25 cellular contexts compared by ENCODE assay signal in genomic region chr4:12211636-12212035, GRCh38.
"Had no signal": no experiment of that assay in that cellular context is flagged by ENCODE, and none has a peak within 500 bp of the region (broad histone marks: within the 10 kb centered on the region; RNA-seq: fewer than 3 reads in every experiment).

No MANE protein-coding gene starts in this region.

- H3K79me2 ChIP-seq: parathyroid adenoma had no signal

- FAIRE-seq: urothelium cell line had no signal

- ATAC-seq: psoas muscle; right cardiac atrium; right lobe of liver; stimulated activated effector memory CD8-positive, alpha-beta T cell treated with anti-CD3 and anti-CD28 coated beads, Interleukin-12 subunit alpha, Interleukin-12 subunit beta, amount 100 ng/mL, for 72 hours; stimulated activated naive B cell treated with anti-CD40 and anti-IgM and Interleukin-4, amounts not matched to agents 10 μg/mL and 1 μg/mL and 100 μg/mL, for 72 hours had no signal

- H3K27me3 ChIP-seq: neural progenitor cell, ovary, right lobe of liver, sigmoid colon, stomach, thyroid gland, tibial nerve, upper lobe of left lung, vagina had no signal

- H3K36me3 ChIP-seq: neural progenitor cell, ovary, right lobe of liver, sigmoid colon, stomach, thoracic aorta, thyroid gland, tibial nerve, upper lobe of left lung, vagina had no signal

- H3K4me2 ChIP-seq: neural progenitor cell had no signal

- DNase-seq: occipital lobe; ovary; posterior cingulate gyrus; psoas muscle; right cardiac atrium; right lobe of liver; sigmoid colon; small intestine; stimulated activated CD4-positive, alpha-beta T cell treated with anti-CD3 and anti-CD28 coated beads, Interleukin-15, amount 100 ng/mL, for 24 hours; stimulated activated CD4-positive, alpha-beta T cell treated with anti-CD3 and anti-CD28 coated beads, Interleukin-2, amount 100 ng/mL, for 24 hours; stimulated activated CD4-positive, alpha-beta T cell treated with anti-CD3 and anti-CD28 coated beads, Interleukin-2, amount 100 ng/mL, for 48 hours; stimulated activated CD4-positive, alpha-beta T cell treated with anti-CD3 and anti-CD28 coated beads, Interleukin-4, amount 100 ng/mL, for 24 hours; stimulated activated naive B cell treated with anti-CD40 and anti-IgM and Interleukin-4, amounts not matched to agents 10 μg/mL and 1 μg/mL and 100 μg/mL, for 72 hours; stimulated activated naive CD4-positive, alpha-beta T cell treated with Interleukin-2 at 50 U/mL for 16 hours; stomach; thyroid gland; trophoblast cell; upper lobe of left lung had no signal

- H3K9ac ChIP-seq: neural progenitor cell, parathyroid adenoma had no signal

- H3K27ac ChIP-seq: neural progenitor cell, ovary, parathyroid adenoma, psoas muscle, right lobe of liver, sigmoid colon, stomach, thoracic aorta, thyroid gland, tibial nerve, upper lobe of left lung, vagina had no signal

- H3K4me3 ChIP-seq: neural progenitor cell, ovary, psoas muscle, right lobe of liver, sigmoid colon, stomach, thoracic aorta, thyroid gland, tibial nerve, upper lobe of left lung, vagina had no signal

- H3K4me1 ChIP-seq: neural progenitor cell, parathyroid adenoma, psoas muscle, right lobe of liver, sigmoid colon, stomach, thyroid gland, tibial nerve, upper lobe of left lung, vagina had no signal

- H2AFZ ChIP-seq: neural progenitor cell, parathyroid adenoma had no signal

- H3K9me3 ChIP-seq: ovary, psoas muscle, right lobe of liver, sigmoid colon, stomach, thoracic aorta, thyroid gland, tibial nerve, upper lobe of left lung, vagina had no signal
